11 cellular contexts compared by ENCODE assay signal in genomic region chr7:101402081-101402779, GRCh38. TPM values are rescaled to one million over a fixed set of nuclear protein-coding genes. Genes with fewer than 3 reads are reported as not detected.
DNase-seq lines count a peak whose midpoint lies in the region; ATAC-seq and TF ChIP-seq lines count a peak whose summit lies in the region.
"Had no signal": no experiment of that assay in that cellular context is flagged by ENCODE, and none has a peak within 500 bp of the region (broad histone marks: within the 10 kb centered on the region; RNA-seq: fewer than 3 reads in every experiment).

No MANE protein-coding gene starts in this region.

- peak overlapping the region; percentile 51 for H3K4me2 ChIP-seq in parathyroid adenoma (ENCODE audit: low read length)

- TF ChIP-seq CTCF in epithelial cell of proximal tubule (conservative IDR thresholded peaks at IDR 0.05; ENCODE audit: low read depth, low read length): no peak
- TF ChIP-seq CTCF in parathyroid adenoma (IDR thresholded peaks at IDR 0.05): no peak

- DNase-seq in G401 (ENCODE audit: low spot score) (peak; percentile 71), SJCRH30 (peak; percentile 81), epithelial cell of proximal tubule (ENCODE audit: low read depth) (peak; percentile 10), HUDEP-2 (lab: John Stamatoyannopoulos, UW; ENCODE audit: unreplicated experiment in 76 of 76) (no peak), hepatic stellate cell (ENCODE audit: low spot score) (no peak)
- DNase-seq: activated gamma-delta T cell, erythroblast, NCI-H2171 treated with DMSO at 0.1 percent for 48 hours had no signal

- H3K36me3 ChIP-seq in SJCRH30 (no peaks in the 10 kb centered on the region), parathyroid adenoma (ENCODE audit: control insufficient read depth, insufficient read depth, low read length) (no peaks in the 10 kb centered on the region)

- peak overlapping the region; percentile 16; the same call in 1 of the 2 replicates for H3K4me3 ChIP-seq in SJCRH30
- H3K4me3 ChIP-seq in epithelial cell of proximal tubule (ENCODE audit: low read depth, low read length): no peak overlapping the region
- H3K4me3 ChIP-seq in parathyroid adenoma (ENCODE audit: low read depth, low read length): no peak overlapping the region

- H3K9me3 ChIP-seq in SJCRH30 (replicated peaks) (no peaks in the 10 kb centered on the region), parathyroid adenoma (ENCODE audit: control insufficient read depth, low read length) (no peaks in the 10 kb centered on the region)

- H3K9ac ChIP-seq in parathyroid adenoma: no peak overlapping the region

- peaks cover 26% of the 10 kb centered on the region for H3K4me1 ChIP-seq in SJCRH30
- H3K4me1 ChIP-seq in parathyroid adenoma: peaks cover 4% of the 10 kb centered on the region

- H3K79me2 ChIP-seq in parathyroid adenoma: no peaks in the 10 kb centered on the region

- in situ Hi-C loops in G401 (cut with HindIII; ENCODE audit: low sequenced_read_pairs): no loop called here

- ATAC-seq in HG03097 (IDR thresholded peaks at IDR 0.05; ENCODE audit: low FRiP score, unreplicated experiment) (no peak), HG03442 (IDR thresholded peaks at IDR 0.05; ENCODE audit: unreplicated experiment) (no peak)

- H3K27me3 ChIP-seq in SJCRH30 (no peaks in the 10 kb centered on the region), parathyroid adenoma (ENCODE audit: control insufficient read depth, insufficient read depth, low read length) (no peaks in the 10 kb centered on the region)

- H3K27ac ChIP-seq in SJCRH30 (no peak overlapping the region; the same call in 1 of the 2 replicates), parathyroid adenoma (no peak overlapping the region)

- H2AFZ ChIP-seq in parathyroid adenoma: peak overlapping the region; percentile 30

RNA-seq across cellular contexts. Expression of gene COL26A1, which starts 39.6 kb away (rescaled TPM):
- total RNA-seq in G401 (2014; rRNA removed; shearing (Covaris generic)): 104 and 109 TPM in 2 replicates
- 0.05 and 0.10 TPM in 2 replicates for total RNA-seq in SJCRH30 (2014; rRNA removed; shearing (Covaris generic))
- not detected in 2 replicates for total RNA-seq in epithelial cell of proximal tubule

Comparison
In these comparisons a context has a peak if more than half of its experiments do, and no peak if none do; other contexts are left out.
1. DNase-seq: peak in G401 (single experiment), SJCRH30 (2 of 2) and epithelial cell of proximal tubule (single experiment); none in HUDEP-2 (0 of 76) and hepatic stellate cell (single experiment).
2. RNA of gene COL26A1, which starts 39.6 kb away (total RNA-seq): 104 to 109 TPM in G401; 0.05 to 0.10 TPM in SJCRH30 and not detected in epithelial cell of proximal tubule; every median in the first group is over 10 times any median in the second.